1 cellular context compared by ENCODE assay signal in the genomic region with DNA sequence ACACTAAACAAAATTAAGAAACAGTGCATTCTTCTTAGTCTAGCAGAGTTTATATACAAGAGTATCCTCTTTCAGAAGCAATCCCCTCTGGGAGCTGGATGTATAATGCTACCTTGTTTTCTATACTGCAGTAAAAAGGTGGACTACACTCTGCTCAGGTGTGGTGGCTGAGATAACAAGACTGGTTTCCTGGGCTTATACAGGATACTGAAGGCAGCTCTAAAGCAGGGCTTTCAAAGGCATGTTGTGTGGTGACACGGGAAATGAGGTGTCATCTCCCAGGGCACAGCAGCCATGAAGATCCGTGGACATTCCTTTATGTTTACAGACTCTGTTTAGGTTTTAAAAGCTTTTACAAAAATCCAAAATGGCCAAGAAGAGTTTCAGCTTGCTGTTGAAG.
TF ChIP-seq lines count a peak whose summit lies in the region.

No MANE protein-coding gene starts in this region.

TF ChIP-seq in IMR-90, 13 proteins besides CTCF, POLR2A, EP300 and RAD21 (continued from another document):
- TF ChIP-seq MXI1 (IDR thresholded peaks at IDR 0.05; ENCODE audit: borderline replicate concordance, low read depth, low read length) (no peak), CHD1 (IDR thresholded peaks at IDR 0.05; ENCODE audit: low read depth, low read length) (no peak), NFE2L2 (IDR thresholded peaks at IDR 0.05; ENCODE audit: low read depth, low read length) (no peak), MAFK (IDR thresholded peaks at IDR 0.05; ENCODE audit: low read depth, low read length) (no peak), RCOR1 (IDR thresholded peaks at IDR 0.05; ENCODE audit: insufficient replicate concordance, low read length) (no peak), USF2 (IDR thresholded peaks at IDR 0.05; ENCODE audit: low read depth, low read length) (no peak), MAZ (IDR thresholded peaks at IDR 0.05; ENCODE audit: borderline replicate concordance, low read depth, low read length) (no peak)
